ENCODE assay signal across 22 cellular contexts in genomic region chr2:187567126-187567525, GRCh38. TPM values are rescaled to one million over a fixed set of nuclear protein-coding genes. Genes with fewer than 3 reads are reported as not detected.
A peak's percentile ranks its signal among the peaks of the same experiment; 100 is the strongest.
DNase-seq lines count a peak whose midpoint lies in the region; ATAC-seq and TF ChIP-seq lines count a peak whose summit lies in the region.
"Had no signal": no experiment of that assay in that cellular context is flagged by ENCODE, and none has a peak within 500 bp of the region (broad histone marks: within the 10 kb centered on the region; RNA-seq: fewer than 3 reads in every experiment).

No MANE protein-coding gene starts in this region.

- TF ChIP-seq CTCF in endothelial cell (IDR thresholded peaks at IDR 0.05; ENCODE audit: unreplicated experiment) (no peak), liver (IDR thresholded peaks at IDR 0.05; ENCODE audit: low read depth, low read length, missing input control) (no peak)

- peak; percentile 69 for DNase-seq in AG20443 (ENCODE audit: low spot score)
- DNase-seq in endothelial cell (ENCODE audit: low spot score) = no peak
- no peak for DNase-seq in NCI-H1417 (lab: John Stamatoyannopoulos, UW)
- DNase-seq in central memory CD4-positive, alpha-beta T cell = no peak
- no peak for DNase-seq in cerebellar nuclear complex (lab: John Stamatoyannopoulos, UW)
- DNase-seq: activated CD4-positive, alpha-beta T cell treated with anti-CD3 and anti-CD28 coated beads for 1 hour; activated naive CD8-positive, alpha-beta T cell treated with anti-CD3 and anti-CD28 coated beads, Interleukin-2, amount 50 U/mL, for 24 hours; DMS79; effector memory CD8-positive, alpha-beta T cell; lower lobe of right lung; naive thymus-derived CD4-positive, alpha-beta T cell; NCI-H187; NCI-H524 treated with DMSO at 0.1 percent for 48 hours; PC-3; spleen; T-helper 9 cell had no signal

- peaks cover under 1% of the 10 kb centered on the region; the same call in 1 of the 2 replicates for H3K36me3 ChIP-seq in HUES48 (ENCODE audit: control insufficient read depth, insufficient read depth, low read length)
- H3K36me3 ChIP-seq in liver (ENCODE audit: control insufficient read depth in 4 of 4, insufficient read depth in 3 of 4, low read depth in 1 of 4, low read length in 3 of 4) = no peaks in the 10 kb centered on the region
- H3K36me3 ChIP-seq: cardiac muscle cell, lower lobe of right lung, spleen had no signal

- peaks cover 25% of the 10 kb centered on the region for H3K4me1 Mint-ChIP-seq in endothelial cell (ENCODE audit: unreplicated experiment)
- H3K4me1 Mint-ChIP-seq: activated naive CD8-positive, alpha-beta T cell treated with anti-CD3 and anti-CD28 coated beads, Interleukin-2, amount 50 U/mL, for 24 hours; activated T-helper 17 cell treated with anti-CD3 and anti-CD28 coated beads, Interleukin-2, amount 50 U/mL, for 72 hours; naive thymus-derived CD4-positive, alpha-beta T cell had no signal

- H3K27me3 ChIP-seq in HUES48 (ENCODE audit: control insufficient read depth, insufficient read depth, low read length) = no peaks in the 10 kb centered on the region
- no peaks in the 10 kb centered on the region for H3K27me3 ChIP-seq in liver (ENCODE audit: control insufficient read depth in 4 of 4, insufficient read depth in 4 of 4, low read length in 3 of 4)
- H3K27me3 ChIP-seq: cardiac muscle cell, spleen had no signal

- WGBS in liver = 90% methylated on average over 1 of the region's 1 CpG

- TF ChIP-seq RAD21 in liver (IDR thresholded peaks at IDR 0.05) = no peak

- H3K4me3 ChIP-seq in HUES48 (ENCODE audit: low read depth, low read length) (no peak overlapping the region), liver (ENCODE audit: low read depth in 1 of 3, low read length in 3 of 3) (no peak overlapping the region)
- H3K4me3 ChIP-seq: cardiac muscle cell, lower lobe of right lung, spleen had no signal

- H3K9ac ChIP-seq in HUES48 (ENCODE audit: low read depth, low read length) (peak overlapping the region; percentile 56; the same call in 1 of the 2 replicates), liver (ENCODE audit: low read depth in 1 of 2, low read length in 2 of 2) (no peak overlapping the region)

- no peaks in the 10 kb centered on the region for H3K9me3 Mint-ChIP-seq in endothelial cell (ENCODE audit: unreplicated experiment)
- H3K9me3 Mint-ChIP-seq: activated naive CD8-positive, alpha-beta T cell treated with anti-CD3 and anti-CD28 coated beads, Interleukin-2, amount 50 U/mL, for 24 hours; activated T-helper 17 cell treated with anti-CD3 and anti-CD28 coated beads, Interleukin-2, amount 50 U/mL, for 72 hours had no signal

- H3K4me1 ChIP-seq in HUES48 (ENCODE audit: control insufficient read depth, insufficient read depth, low read length) (peaks cover 28% of the 10 kb centered on the region), liver (ENCODE audit: control insufficient read depth in 4 of 4, insufficient read depth in 4 of 4, low read length in 3 of 4) (no peaks in the 10 kb centered on the region)
- H3K4me1 ChIP-seq: spleen had no signal

- H3K9me3 ChIP-seq in HUES48 (ENCODE audit: control insufficient read depth, insufficient read depth, low read length) = no peaks in the 10 kb centered on the region
- no peaks in the 10 kb centered on the region for H3K9me3 ChIP-seq in liver (ENCODE audit: control insufficient read depth in 4 of 4, low read length in 3 of 4)
- H3K9me3 ChIP-seq: lower lobe of right lung had no signal

- H3K27ac ChIP-seq in HUES48 (ENCODE audit: low read depth, low read length) (peak overlapping the region; percentile 62), liver (ENCODE audit: low read depth in 1 of 2, low read length in 2 of 2) (no peak overlapping the region)
- H3K27ac ChIP-seq: cardiac muscle cell, lower lobe of right lung, spleen had no signal

- H3K27ac Mint-ChIP-seq in endothelial cell (ENCODE audit: unreplicated experiment) = peak overlapping the region; percentile 50
- H3K27ac Mint-ChIP-seq: activated naive CD8-positive, alpha-beta T cell treated with anti-CD3 and anti-CD28 coated beads, Interleukin-2, amount 50 U/mL, for 24 hours; activated T-helper 17 cell treated with anti-CD3 and anti-CD28 coated beads, Interleukin-2, amount 50 U/mL, for 72 hours; effector memory CD8-positive, alpha-beta T cell; naive thymus-derived CD4-positive, alpha-beta T cell; progenitor cell of endocrine pancreas had no signal

- peaks cover 1% of the 10 kb centered on the region for H3K27me3 Mint-ChIP-seq in endothelial cell (ENCODE audit: unreplicated experiment)
- H3K27me3 Mint-ChIP-seq: activated naive CD8-positive, alpha-beta T cell treated with anti-CD3 and anti-CD28 coated beads, Interleukin-2, amount 50 U/mL, for 24 hours; effector memory CD8-positive, alpha-beta T cell had no signal

- H3K36me3 Mint-ChIP-seq in endothelial cell (ENCODE audit: low read depth, unreplicated experiment) = no peaks in the 10 kb centered on the region
- H3K36me3 Mint-ChIP-seq: naive thymus-derived CD4-positive, alpha-beta T cell had no signal

- no peak for ATAC-seq in GM19452 (IDR thresholded peaks at IDR 0.05; ENCODE audit: unreplicated experiment)
- ATAC-seq: activated naive CD8-positive, alpha-beta T cell treated with anti-CD3 and anti-CD28 coated beads, Interleukin-2, amount 50 U/mL, for 24 hours; activated T-helper 17 cell treated with anti-CD3 and anti-CD28 coated beads, Interleukin-2, amount 50 U/mL, for 72 hours; effector memory CD8-positive, alpha-beta T cell; naive thymus-derived CD4-positive, alpha-beta T cell; PC-3 had no signal

- H3K4me3 Mint-ChIP-seq in endothelial cell (ENCODE audit: unreplicated experiment) = no peak overlapping the region
- H3K4me3 Mint-ChIP-seq: activated naive CD8-positive, alpha-beta T cell treated with anti-CD3 and anti-CD28 coated beads, Interleukin-2, amount 50 U/mL, for 24 hours; activated T-helper 17 cell treated with anti-CD3 and anti-CD28 coated beads, Interleukin-2, amount 50 U/mL, for 72 hours; effector memory CD8-positive, alpha-beta T cell; naive thymus-derived CD4-positive, alpha-beta T cell had no signal

TF ChIP-seq in liver, 16 proteins besides CTCF, POLR2A, EP300 and RAD21:
- TF ChIP-seq ZBTB33 (IDR thresholded peaks at IDR 0.05) = no peak
- TF ChIP-seq JUND (IDR thresholded peaks at IDR 0.05) = no peak
- TF ChIP-seq FOXA1 (IDR thresholded peaks at IDR 0.05) = no peak
- no peak for TF ChIP-seq RXRA (IDR thresholded peaks at IDR 0.05)
- TF ChIP-seq ATF3 (IDR thresholded peaks at IDR 0.05) = no peak
- TF ChIP-seq REST (IDR thresholded peaks at IDR 0.05) = no peak
- TF ChIP-seq HNF4A (conservative IDR thresholded peaks at IDR 0.05) = peak; percentile 28 to 48

RNA-seq across cellular contexts. Expression of gene TFPI, which starts 12.9 kb away (rescaled TPM):
- total RNA-seq in endothelial cell (ENCODE audit: unreplicated experiment) (735 TPM), liver (100 to 1,000 TPM; 109 to 152 TPM)
- 100 to 1,000 TPM in 1 of 2 donors, 10 to 100 TPM in 1; 55.8 to 211 TPM for polyA plus RNA-seq in liver
- polyA plus RNA-seq: naive thymus-derived CD4-positive, alpha-beta T cell had no signal
